11 cellular contexts compared by ENCODE assay signal in genomic region chr10:132422931-132423813, GRCh38. TPM values are rescaled to one million over a fixed set of nuclear protein-coding genes. Genes with fewer than 3 reads are reported as not detected.
DNase-seq lines count a peak whose midpoint lies in the region; ATAC-seq and TF ChIP-seq lines count a peak whose summit lies in the region.
"Had no signal": no experiment of that assay in that cellular context is flagged by ENCODE, and none has a peak within 500 bp of the region (broad histone marks: within the 10 kb centered on the region; RNA-seq: fewer than 3 reads in every experiment).

No MANE protein-coding gene starts in this region.

- H3K9me3 Mint-ChIP-seq in activated CD4-positive, alpha-beta T cell treated with anti-CD3 and anti-CD28 coated beads for 36 hours (ENCODE audit: low read depth): no peaks in the 10 kb centered on the region
- H3K9me3 Mint-ChIP-seq: GM23338 had no signal

- H3K4me3 ChIP-seq in OCI-LY1 (ENCODE audit: low read depth, low read length, poor library complexity, severe bottlenecking): no peak overlapping the region
- H3K4me3 ChIP-seq in hepatocyte: no peak overlapping the region
- H3K4me3 ChIP-seq: GM23338 had no signal

- peak overlapping the region; percentile 31; the same call in 1 of the 2 replicates for H3K9ac ChIP-seq in OCI-LY1 (ENCODE audit: low read length)

- H3K36me3 Mint-ChIP-seq in activated CD4-positive, alpha-beta T cell treated with anti-CD3 and anti-CD28 coated beads for 36 hours (ENCODE audit: low read depth): no peaks in the 10 kb centered on the region

- intact Hi-C loops in activated CD4-positive, alpha-beta T cell treated with anti-CD3 and anti-CD28 coated beads for 36 hours (cut with DNase I, micrococcal nuclease): no loop called here

- peaks cover 21% of the 10 kb centered on the region for H3K4me1 Mint-ChIP-seq in activated CD4-positive, alpha-beta T cell treated with anti-CD3 and anti-CD28 coated beads for 36 hours

- H3K79me2 ChIP-seq in OCI-LY1 (ENCODE audit: insufficient read depth, low read length): no peaks in the 10 kb centered on the region
- peaks cover 12% of the 10 kb centered on the region for H3K79me2 ChIP-seq in hepatocyte

- H3K27ac Mint-ChIP-seq in activated CD4-positive, alpha-beta T cell treated with anti-CD3 and anti-CD28 coated beads for 36 hours: peak overlapping the region; percentile 81
- H3K27ac Mint-ChIP-seq: GM23338 had no signal

- TF ChIP-seq CTCF in OCI-LY1 (IDR thresholded peaks at IDR 0.05; ENCODE audit: low read length): no peak
- no peak for TF ChIP-seq CTCF in hepatocyte (IDR thresholded peaks at IDR 0.05; ENCODE audit: poor library complexity)

- H3K9me3 ChIP-seq in OCI-LY1 (ENCODE audit: low read length) (no peaks in the 10 kb centered on the region), hepatocyte (ENCODE audit: low read depth) (no peaks in the 10 kb centered on the region)

- H3F3A ChIP-seq in OCI-LY1 (ENCODE audit: insufficient read depth, low read length): no peaks in the 10 kb centered on the region

- H3K27me3 Mint-ChIP-seq in activated CD4-positive, alpha-beta T cell treated with anti-CD3 and anti-CD28 coated beads for 36 hours: no peaks in the 10 kb centered on the region

- peak overlapping the region; percentile 35 for H3K4me2 ChIP-seq in OCI-LY1 (ENCODE audit: low read length)
- H3K4me2 ChIP-seq in hepatocyte: no peak overlapping the region
- H3K4me2 ChIP-seq: GM23338 had no signal

- H3K36me3 ChIP-seq in OCI-LY1 (ENCODE audit: insufficient read depth, low read length) (no peaks in the 10 kb centered on the region), hepatocyte (replicated peaks; ENCODE audit: insufficient read depth, low read depth) (no peaks in the 10 kb centered on the region)

- H3K27ac ChIP-seq in OCI-LY1 (ENCODE audit: low read depth, low read length, poor library complexity, severe bottlenecking): peak overlapping the region; percentile 87
- H3K27ac ChIP-seq in hepatocyte: peak overlapping the region; percentile 99
- peak overlapping the region; percentile 85 for H3K27ac ChIP-seq in temporal lobe (ENCODE audit: low read depth, low read length)

- POLR2A ChIA-PET in activated CD4-positive, alpha-beta T cell treated with anti-CD3 and anti-CD28 coated beads for 36 hours (lab: Charles Lee): no interaction called here

- H3K4me1 ChIP-seq in OCI-LY1 (ENCODE audit: insufficient read depth, low read length, severe bottlenecking) (peaks cover 35% of the 10 kb centered on the region), hepatocyte (ENCODE audit: insufficient read depth) (peaks cover 49% of the 10 kb centered on the region)

- ATAC-seq in activated CD4-positive, alpha-beta T cell treated with anti-CD3 and anti-CD28 coated beads for 36 hours: peak; percentile 31
- ATAC-seq in GM19395 (IDR thresholded peaks at IDR 0.05; ENCODE audit: unreplicated experiment): no peak
- ATAC-seq: GM23338 had no signal

- H3K4me3 Mint-ChIP-seq in activated CD4-positive, alpha-beta T cell treated with anti-CD3 and anti-CD28 coated beads for 36 hours: no peak overlapping the region
- H3K4me3 Mint-ChIP-seq: GM23338 had no signal

- H4K20me1 ChIP-seq in OCI-LY1 (ENCODE audit: insufficient read depth, low read length): no peaks in the 10 kb centered on the region
- H4K20me1 ChIP-seq in hepatocyte (ENCODE audit: insufficient read depth, poor library complexity, severe bottlenecking): no peaks in the 10 kb centered on the region

- WGBS in hepatocyte (ENCODE audit: low lambda C conversion rate, missing lambda C conversion rate): 90% methylated on average over 25 of the region's 25 CpGs

- no peak overlapping the region for H2AFZ ChIP-seq in OCI-LY1 (ENCODE audit: low read length)
- H2AFZ ChIP-seq in hepatocyte: no peak overlapping the region
- H2AFZ ChIP-seq: GM23338 had no signal

- CTCF ChIA-PET in activated CD4-positive, alpha-beta T cell treated with anti-CD3 and anti-CD28 coated beads for 36 hours (lab: Charles Lee): interaction anchor here (1.2 to 1.8 kb wide), 2 partner anchors 20 to 21 kb away, joined by 3 to 7 read pairs; no protein-coding TSS in a partner anchor

- H3K9me2 ChIP-seq in OCI-LY1 (ENCODE audit: low read depth, low read length) (no peaks in the 10 kb centered on the region), hepatocyte (replicated peaks; ENCODE audit: insufficient read depth) (no peaks in the 10 kb centered on the region)

- DNase-seq in activated CD4-positive, alpha-beta T cell treated with anti-CD3 and anti-CD28 coated beads for 36 hours: no peak
- DNase-seq in activated CD4-positive, alpha-beta T cell treated with anti-CD3 and anti-CD28 coated beads for 4 hours: no peak
- no peak for DNase-seq in hepatocyte (ENCODE audit: low spot score)
- DNase-seq in NCI-H146 (lab: John Stamatoyannopoulos, UW): no peak
- no peak for DNase-seq in NCI-H748 treated with DMSO at 0.1 percent for 48 hours (lab: John Stamatoyannopoulos, UW)
- DNase-seq: effector CD8-positive, alpha-beta T cell; Right ventricle myocardium superior had no signal

- no peaks in the 10 kb centered on the region for H3K27me3 ChIP-seq in OCI-LY1 (ENCODE audit: insufficient read depth, low read length)
- H3K27me3 ChIP-seq in hepatocyte: no peaks in the 10 kb centered on the region

RNA-seq across cellular contexts. Expression of gene PWWP2B, which starts 26.2 kb away (rescaled TPM):
- total RNA-seq in activated CD4-positive, alpha-beta T cell treated with anti-CD3 and anti-CD28 coated beads for 36 hours: 1 to 10 TPM; 2.4 to 2.9 TPM
- total RNA-seq in hepatocyte: 15.1 and 18.0 TPM in 2 replicates
- polyA plus RNA-seq in hepatocyte: 10.7 and 12.7 TPM in 2 replicates
- total RNA-seq in temporal lobe: 5.7 TPM
